8 cellular contexts compared by ENCODE assay signal in genomic region chrX:102599950-102600579, GRCh38. TPM values are rescaled to one million over a fixed set of nuclear protein-coding genes. Genes with fewer than 3 reads are reported as not detected.
DNase-seq lines count a peak whose midpoint lies in the region; ATAC-seq and TF ChIP-seq lines count a peak whose summit lies in the region.

No MANE protein-coding gene starts in this region.

- peak overlapping the region; percentile 93 for H3K27ac Mint-ChIP-seq in WTC11

- peak; percentile 43 for ATAC-seq in Right ventricle myocardium superior (ENCODE audit: poor library complexity)
- peak; percentile 11 for ATAC-seq in HG03159 (IDR thresholded peaks at IDR 0.05; ENCODE audit: unreplicated experiment)
- peak; percentile 9; the same call in 1 of the 2 replicates for ATAC-seq in WTC11
- ATAC-seq in GM18520 (IDR thresholded peaks at IDR 0.05; ENCODE audit: unreplicated experiment): no peak

- no peak for TF ChIP-seq CTCF in WTC11 (IDR thresholded peaks at IDR 0.05)

- intact Hi-C loops in Right ventricle myocardium superior (cut with DNase I) (no loop called here), cardiac septum (cut with DNase I) (no loop called here)

- peaks cover 6% of the 10 kb centered on the region for H3K27me3 Mint-ChIP-seq in WTC11 (ENCODE audit: low read depth)

- no peaks in the 10 kb centered on the region for H3K9me3 Mint-ChIP-seq in WTC11

- H3K36me3 Mint-ChIP-seq in WTC11: peaks cover 13% of the 10 kb centered on the region

- POLR2A ChIA-PET in WTC11 (lab: Charles Lee): no interaction called here

- H3K4me3 Mint-ChIP-seq in WTC11: peak overlapping the region; percentile 99

- no peak for DNase-seq in Right ventricle myocardium superior
- no peak for DNase-seq in cardiac septum (ENCODE audit: low spot score)
- no peak for DNase-seq in WTC11 (ENCODE audit: low spot score)
- peak; percentile 16 for DNase-seq in globus pallidus (ENCODE audit: low spot score)
- DNase-seq in pons (ENCODE audit: low spot score): peak; percentile 32
- no peak for DNase-seq in NCI-H2196 treated with DMSO at 0.1 percent for 48 hours (lab: John Stamatoyannopoulos, UW; ENCODE audit: unreplicated experiment)

- CTCF ChIA-PET in WTC11 (lab: Charles Lee): no interaction called here

- H3K4me1 Mint-ChIP-seq in WTC11: peaks cover 17% of the 10 kb centered on the region

TF ChIP-seq in WTC11, 78 proteins besides CTCF, POLR2A, EP300 and RAD21:
- TF ChIP-seq NFYB (CRISPR knock-in tag; conservative IDR thresholded peaks at IDR 0.05; ENCODE audit: low read depth) (no peak), ZNF138 (CRISPR knock-in tag; conservative IDR thresholded peaks at IDR 0.05) (no peak)

RNA-seq across cellular contexts. Expression of gene ARMCX5, which starts 0.8 kb away (rescaled TPM):
- total RNA-seq in Right ventricle myocardium superior: 3.1 TPM
- 5.4 TPM for total RNA-seq in cardiac septum
- 13.2 to 13.6 TPM (median 13.5 TPM) in 3 replicates for total RNA-seq in WTC11 (2021)

RNA-seq across cellular contexts. Expression of gene GPRASP1, which starts 51.2 kb away (rescaled TPM):
- total RNA-seq in Right ventricle myocardium superior: 3.8 TPM
- 8.2 TPM for total RNA-seq in cardiac septum
- 2.0 to 2.6 TPM (median 2.2 TPM) in 3 replicates for total RNA-seq in WTC11 (2021)

Comparison
In these comparisons a context has a peak if more than half of its experiments do, and no peak if none do; other contexts are left out.
1. DNase-seq: peak in globus pallidus (single experiment) and pons (single experiment); none in Right ventricle myocardium superior (single experiment), cardiac septum (single experiment), WTC11 (single experiment) and NCI-H2196 treated with DMSO at 0.1 percent for 48 hours (single experiment).